8 cellular contexts compared by ENCODE assay signal in the genomic region with DNA sequence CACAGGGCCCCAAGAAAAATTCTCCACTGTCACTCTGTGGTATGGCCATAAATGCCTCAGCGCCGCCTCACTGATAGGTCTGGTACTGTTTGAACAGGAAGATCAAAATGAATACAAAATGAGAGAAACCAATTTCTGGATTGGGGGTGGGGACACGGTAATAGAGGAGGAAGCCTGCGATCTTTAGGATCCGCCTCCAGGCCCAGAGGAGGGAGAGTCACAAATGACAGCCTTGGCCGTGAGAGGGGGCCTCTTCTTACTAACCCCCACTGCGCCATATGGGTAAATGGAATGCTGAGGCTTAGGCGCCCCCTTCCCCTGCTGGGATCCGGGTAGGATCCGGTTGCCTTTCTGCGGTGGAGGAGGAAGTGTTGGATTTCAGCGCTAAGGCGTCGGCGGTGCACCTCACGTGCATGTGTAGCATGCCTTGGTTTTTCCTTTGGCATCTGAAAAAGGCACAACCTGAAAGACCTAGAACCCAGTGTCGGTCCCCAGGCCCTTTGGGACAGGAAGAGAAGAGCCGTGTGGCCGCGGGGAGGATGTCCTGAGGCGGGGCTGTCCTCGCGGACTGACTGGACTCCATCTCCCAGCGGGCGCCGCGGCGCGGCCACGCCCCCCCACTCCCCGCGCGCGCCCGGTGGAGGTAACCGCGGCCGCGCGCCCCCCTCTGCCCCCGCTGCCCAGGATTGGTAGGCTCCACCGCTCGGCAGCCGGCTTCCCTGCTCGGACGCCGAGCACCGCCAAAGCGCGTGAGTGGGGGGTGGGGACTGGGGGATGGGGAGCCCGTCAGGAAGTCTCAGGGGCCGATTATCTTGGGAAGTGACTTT. TPM values are rescaled to one million over a fixed set of nuclear protein-coding genes. Genes with fewer than 3 reads are reported as not detected.
DNase-seq lines count a peak whose midpoint lies in the region; ATAC-seq, FAIRE-seq and TF ChIP-seq lines count a peak whose summit lies in the region.

No MANE protein-coding gene starts in this region.

- no peaks in the 10 kb centered on the region for H3K27me3 Mint-ChIP-seq in astrocyte (ENCODE audit: low read depth, unreplicated experiment)

- H3K4me3 ChIP-seq in astrocyte (ENCODE audit: insufficient read depth, low read depth, low read length) (peak overlapping the region; percentile 80), aorta (ENCODE audit: low read length in 2 of 2) (peak overlapping the region; percentile 72 to 93)

- ATAC-seq in GM18505 (IDR thresholded peaks at IDR 0.05; ENCODE audit: unreplicated experiment) (peak; percentile 47), HG02970 (IDR thresholded peaks at IDR 0.05; ENCODE audit: low FRiP score, unreplicated experiment) (peak; percentile 45), aorta (ENCODE audit: low FRiP score) (peak; percentile 96)

- H4K20me1 ChIP-seq in astrocyte (ENCODE audit: insufficient read depth, low read length) = peaks cover 34% of the 10 kb centered on the region

- H3K79me2 ChIP-seq in astrocyte (ENCODE audit: insufficient read depth, low read length) = peaks cover 35% of the 10 kb centered on the region

- peaks cover 27% of the 10 kb centered on the region for H3K4me1 Mint-ChIP-seq in astrocyte (ENCODE audit: low read depth, unreplicated experiment)

- peak overlapping the region; percentile 97 for H3K27ac Mint-ChIP-seq in astrocyte (ENCODE audit: unreplicated experiment)

- intact Hi-C loops in aorta (cut with DNase I) = loop anchor here (2.0 to 5.0 kb wide), 2 partner anchors 20 to 92 kb away; partner anchors contain the start of genes ACP2 (in 1 of the 2) and ARFGAP2 (in 1 of the 2)

- H2AFZ ChIP-seq in astrocyte (ENCODE audit: low read depth, low read length) = peak overlapping the region; percentile 91

- peak overlapping the region; percentile 86 for H3K4me3 Mint-ChIP-seq in astrocyte (ENCODE audit: unreplicated experiment)

- H3K27ac ChIP-seq in astrocyte (ENCODE audit: low read depth, low read length) (peak overlapping the region; percentile 89), aorta (ENCODE audit: low read depth in 1 of 2, low read length in 2 of 2) (peak overlapping the region; percentile 2 to 92)

- peak; percentile 17 for FAIRE-seq in astrocyte (lab: Jason Lieb, UNC)

- no peaks in the 10 kb centered on the region for H3K36me3 ChIP-seq in astrocyte (ENCODE audit: insufficient read depth, low read length)
- no peaks in the 10 kb centered on the region for H3K36me3 ChIP-seq in aorta (ENCODE audit: control insufficient read depth in 1 of 2, insufficient read depth in 2 of 2, low read length in 1 of 2)

- no peaks in the 10 kb centered on the region for H3K9me3 ChIP-seq in astrocyte (ENCODE audit: insufficient read depth, low read depth, low read length)
- H3K9me3 ChIP-seq in aorta (ENCODE audit: control insufficient read depth, low read length) = no peaks in the 10 kb centered on the region

- H3K9ac ChIP-seq in astrocyte (ENCODE audit: low read length) = peak overlapping the region; percentile 87

- H3K36me3 Mint-ChIP-seq in astrocyte (ENCODE audit: low read depth, unreplicated experiment) = peaks cover 1% of the 10 kb centered on the region

- no peak for TF ChIP-seq CTCF in astrocyte (IDR thresholded peaks at IDR 0.05; ENCODE audit: insufficient read depth, low read depth, low read length)

- DNase-seq in NCI-H1930 (lab: John Stamatoyannopoulos, UW) = peak; percentile 87 to 95
- peak; percentile 76 for DNase-seq in T-helper 9 cell
- DNase-seq in astrocyte (ENCODE audit: low read depth) = peak; percentile 76
- DNase-seq in hepatic stellate cell (ENCODE audit: low spot score) = peak; percentile 92
- peak; percentile 94 for DNase-seq in retina
- peak; percentile 93 to 95 for DNase-seq in aorta

- no peaks in the 10 kb centered on the region for H3K9me3 Mint-ChIP-seq in astrocyte (ENCODE audit: unreplicated experiment)

- WGBS in aorta, 2 donors = 1 to 2% methylated on average over 47 to 52 of the region's 52 CpGs

- TF ChIP-seq POLR2A in GM18505 (IDR thresholded peaks at IDR 0.05; ENCODE audit: borderline replicate concordance, extremely low read depth, insufficient read depth, insufficient read length) = no peak

- peak overlapping the region; percentile 94 for H3K4me2 ChIP-seq in astrocyte (ENCODE audit: low read length)

- H3K27me3 ChIP-seq in astrocyte (ENCODE audit: insufficient read depth, low read length) (no peaks in the 10 kb centered on the region), aorta (ENCODE audit: control insufficient read depth in 1 of 2, insufficient read depth in 2 of 2, low read length in 1 of 2) (no peaks in the 10 kb centered on the region)

- H3K4me1 ChIP-seq in astrocyte (ENCODE audit: insufficient read depth, low read length) = peaks cover 35% of the 10 kb centered on the region
- H3K4me1 ChIP-seq in aorta (ENCODE audit: control insufficient read depth in 1 of 2, insufficient read depth in 2 of 2, low read length in 2 of 2) = no peaks in the 10 kb centered on the region

RNA-seq across cellular contexts. Expression of gene MADD, which starts 0.7 kb away (rescaled TPM):
- total RNA-seq in astrocyte = 22.9 and 24.1 TPM in 2 replicates
- 10 to 100 TPM; 34.9 to 58.0 TPM for total RNA-seq in aorta
- polyA plus RNA-seq in aorta = 10 to 100 TPM; 13.8 to 28.9 TPM

RNA-seq across cellular contexts. Expression of gene NR1H3, which starts 11.4 kb away (rescaled TPM):
- total RNA-seq in astrocyte (9.8 and 11.2 TPM in 2 replicates), aorta (10 to 100 TPM; 14.9 to 46.2 TPM)
- polyA plus RNA-seq in aorta = 100 to 1,000 TPM in 1 of 2 donors, 10 to 100 TPM in 1; 51.8 to 123 TPM

RNA-seq across cellular contexts. Expression of gene ACP2, which starts 20.6 kb away (rescaled TPM):
- total RNA-seq in astrocyte (40.8 and 42.2 TPM in 2 replicates), aorta (10 to 100 TPM; 20.6 to 27.8 TPM)
- 10 to 100 TPM; 18.0 to 19.9 TPM for polyA plus RNA-seq in aorta

RNA-seq across cellular contexts. Expression of gene DDB2, which starts 54.4 kb away (rescaled TPM):
- total RNA-seq in astrocyte (40.0 and 47.0 TPM in 2 replicates), aorta (10 to 100 TPM; 54.8 to 60.6 TPM)
- polyA plus RNA-seq in aorta = 100 to 1,000 TPM in 1 of 2 donors, 10 to 100 TPM in 1; 32.9 to 117 TPM

Comparison
In these comparisons a context has a peak if more than half of its experiments do, and no peak if none do; other contexts are left out.
1. Peak in every context shown above with its lines: DNase-seq, ATAC-seq, H3K4me3 ChIP-seq and H3K27ac ChIP-seq.
2. ATAC-seq: peak in every context shown above with its lines; median percentile 96 in aorta; 47 in GM18505; 45 in HG02970.